ENCODE assay signal across 26 cellular contexts in genomic region chr4:33283818-33284217, GRCh38.
DNase-seq lines count a peak whose midpoint lies in the region; ATAC-seq, FAIRE-seq and TF ChIP-seq lines count a peak whose summit lies in the region.
"Had no signal": no experiment of that assay in that cellular context is flagged by ENCODE, and none has a peak within 500 bp of the region (broad histone marks: within the 10 kb centered on the region; RNA-seq: fewer than 3 reads in every experiment).

No MANE protein-coding gene starts in this region.

- no peak for TF ChIP-seq CTCF in HepG2 (CRISPR knock-in tag; IDR thresholded peaks at IDR 0.05)
- TF ChIP-seq CTCF in right lobe of liver (IDR thresholded peaks at IDR 0.05), result no peak
- no peak for TF ChIP-seq CTCF in K562 (IDR thresholded peaks at IDR 0.05 in 2 of 3, conservative IDR thresholded peaks at IDR 0.05 in 1 of 3; ENCODE audit: insufficient read depth in 2 of 3, low read depth in 1 of 3, low read length in 3 of 3)
- no peak for TF ChIP-seq CTCF in endothelial cell (IDR thresholded peaks at IDR 0.05; ENCODE audit: unreplicated experiment)

- H3K27me3 ChIP-seq in HepG2 (ENCODE audit: control insufficient read depth in 1 of 2, insufficient read depth in 2 of 2, low read length in 2 of 2), result no peaks in the 10 kb centered on the region
- H3K27me3 ChIP-seq in right lobe of liver, result no peaks in the 10 kb centered on the region
- no peaks in the 10 kb centered on the region for H3K27me3 ChIP-seq in K562 (ENCODE audit: control insufficient read depth in 2 of 2, insufficient read depth in 2 of 2, low read length in 2 of 2)
- H3K27me3 ChIP-seq: BE2C, BLaER1 had no signal

- BruUV-seq in HepG2 (replicated peaks; lab: Mats Ljungman, UMichigan), result no TSS peak
- no TSS peak for BruUV-seq in K562 (replicated peaks; lab: Mats Ljungman, UMichigan)

- H3K4me1 ChIP-seq in HepG2 (ENCODE audit: insufficient read depth, low read length), result no peaks in the 10 kb centered on the region
- H3K4me1 ChIP-seq in right lobe of liver, result no peaks in the 10 kb centered on the region
- no peaks in the 10 kb centered on the region for H3K4me1 ChIP-seq in K562 (replicated peaks in 1 of 2; ENCODE audit: control insufficient read depth in 2 of 2, insufficient read depth in 2 of 2, low read length in 2 of 2)
- H3K4me1 ChIP-seq: BE2C, BLaER1 had no signal

- no peaks in the 10 kb centered on the region for H3K9me1 ChIP-seq in K562 (ENCODE audit: control insufficient read depth, insufficient read depth, low read length)

- intact Hi-C loops in HepG2 (cut with micrococcal nuclease; ENCODE audit: unreplicated experiment), result no loop called here
- intact Hi-C loops in right lobe of liver (cut with DNase I), result no loop called here
- intact Hi-C loops in K562 (cut with micrococcal nuclease), result no loop called here
- intact Hi-C loops in activated naive CD4-positive, alpha-beta T cell treated with anti-CD3 and anti-CD28 coated beads for 36 hours (cut with micrococcal nuclease), result no loop called here

- TF ChIP-seq POLR2A in HepG2 (IDR thresholded peaks at IDR 0.05; ENCODE audit: insufficient read depth in 1 of 2, low read depth in 2 of 2, low read length in 2 of 2), result no peak
- TF ChIP-seq POLR2A in right lobe of liver (IDR thresholded peaks at IDR 0.05), result no peak
- no peak for TF ChIP-seq POLR2A in K562 (conservative IDR thresholded peaks at IDR 0.05)

- H4K20me1 ChIP-seq in HepG2 (ENCODE audit: insufficient read depth, low read length), result no peaks in the 10 kb centered on the region
- H4K20me1 ChIP-seq in K562 (replicated peaks; ENCODE audit: control insufficient read depth, insufficient read depth, low read length), result no peaks in the 10 kb centered on the region
- H4K20me1 ChIP-seq: BLaER1 had no signal

- H3K79me2 ChIP-seq in HepG2 (ENCODE audit: insufficient read depth, low read length) (no peaks in the 10 kb centered on the region), K562 (ENCODE audit: control insufficient read depth, insufficient read depth, low read length) (no peaks in the 10 kb centered on the region)

- TF ChIP-seq RAD21 in HepG2 (CRISPR knock-in tag; IDR thresholded peaks at IDR 0.05) (no peak), K562 (CRISPR knock-in tag; conservative IDR thresholded peaks at IDR 0.05 in 1 of 2, IDR thresholded peaks at IDR 0.05 in 1 of 2) (no peak)

- POLR2A ChIA-PET in HepG2 (lab: Yijun Ruan, JAX), result no interaction called here
- POLR2A ChIA-PET in K562 (lab: Yijun Ruan, JAX), result no interaction called here

- H3K9me3 ChIP-seq in HepG2 (ENCODE audit: low read length), result peaks cover 32% of the 10 kb centered on the region
- H3K9me3 ChIP-seq in right lobe of liver, result no peaks in the 10 kb centered on the region
- peaks cover 2% of the 10 kb centered on the region; the same call in 1 of the 2 replicates for H3K9me3 ChIP-seq in K562 (replicated peaks; ENCODE audit: control insufficient read depth, insufficient read depth, low read depth, low read length)
- H3K9me3 ChIP-seq: BE2C, BLaER1 had no signal

- no peak for DNase-seq in HepG2 (ENCODE audit: low spot score)
- DNase-seq in right lobe of liver, result no peak
- DNase-seq in K562 (ENCODE audit: extremely low read depth in 1 of 4, low spot score in 3 of 4), result no peak
- DNase-seq in frontal cortex (ENCODE audit: low spot score in 2 of 2), result no peak
- DNase-seq in endothelial cell (ENCODE audit: low spot score), result no peak
- DNase-seq in activated naive CD4-positive, alpha-beta T cell treated with anti-CD3 and anti-CD28 coated beads for 36 hours, result no peak
- DNase-seq: ACHN; BE2C; C1 segment of cervical spinal cord; CD4-positive, alpha-beta memory T cell; CD4-positive, CD25-positive, alpha-beta regulatory T cell; CD8-positive, alpha-beta memory T cell; COR-L47; DMS 273 treated with DMSO at 0.1 percent for 48 hours; DMS153; DMS53; DMS79; DND-41; EL; GDM1 had no signal

- no peak for ATAC-seq in HepG2
- ATAC-seq in right lobe of liver, result no peak
- ATAC-seq in K562, result no peak
- ATAC-seq: GM12878 had no signal

- no peak overlapping the region for H3K27ac ChIP-seq in HepG2 (ENCODE audit: extremely low read length, insufficient read depth, low read length)
- H3K27ac ChIP-seq in right lobe of liver, result no peak overlapping the region
- no peak overlapping the region for H3K27ac ChIP-seq in K562 (ENCODE audit: extremely low read depth, low read depth, low read length)
- H3K27ac ChIP-seq: 22Rv1, BLaER1 had no signal

- H3K36me3 ChIP-seq in HepG2 (replicated peaks in 1 of 2; ENCODE audit: control insufficient read depth in 1 of 2, insufficient read depth in 2 of 2, low read length in 2 of 2) (no peaks in the 10 kb centered on the region), right lobe of liver (no peaks in the 10 kb centered on the region), K562 (ENCODE audit: control insufficient read depth, insufficient read depth, low read length) (no peaks in the 10 kb centered on the region)
- H3K36me3 ChIP-seq: BE2C, BLaER1 had no signal

- H3K4me1 Mint-ChIP-seq in endothelial cell (ENCODE audit: unreplicated experiment), result no peaks in the 10 kb centered on the region
- no peaks in the 10 kb centered on the region for H3K4me1 Mint-ChIP-seq in activated naive CD4-positive, alpha-beta T cell treated with anti-CD3 and anti-CD28 coated beads for 36 hours (ENCODE audit: low read depth)
- H3K4me1 Mint-ChIP-seq: CD14-positive monocyte; CD4-positive, alpha-beta memory T cell; CD4-positive, CD25-positive, alpha-beta regulatory T cell; CD8-positive, alpha-beta memory T cell had no signal

- H3K4me2 ChIP-seq in HepG2 (ENCODE audit: low read depth, low read length) (no peak overlapping the region), K562 (ENCODE audit: insufficient read depth, low read length) (no peak overlapping the region)
- H3K4me2 ChIP-seq: BLaER1 had no signal

- H3K4me3 Mint-ChIP-seq in endothelial cell (ENCODE audit: unreplicated experiment), result no peak overlapping the region
- H3K4me3 Mint-ChIP-seq in activated naive CD4-positive, alpha-beta T cell treated with anti-CD3 and anti-CD28 coated beads for 36 hours, result no peak overlapping the region
- H3K4me3 Mint-ChIP-seq: CD14-positive monocyte; CD4-positive, alpha-beta memory T cell; CD4-positive, CD25-positive, alpha-beta regulatory T cell; CD8-positive, alpha-beta memory T cell had no signal

- no peak overlapping the region for H3K27ac Mint-ChIP-seq in endothelial cell (ENCODE audit: unreplicated experiment)
- no peak overlapping the region for H3K27ac Mint-ChIP-seq in activated naive CD4-positive, alpha-beta T cell treated with anti-CD3 and anti-CD28 coated beads for 36 hours
- H3K27ac Mint-ChIP-seq: CD14-positive monocyte; CD4-positive, alpha-beta memory T cell; CD4-positive, CD25-positive, alpha-beta regulatory T cell; CD8-positive, alpha-beta memory T cell had no signal

- FAIRE-seq in HepG2 (lab: Jason Lieb, UNC), result no peak
- no peak for FAIRE-seq in K562 (lab: Jason Lieb, UNC)
- FAIRE-seq in frontal cortex (lab: Jason Lieb, UNC), result peak; percentile 40
- FAIRE-seq: GM12878, GM12892, GM18507 had no signal

- no peak overlapping the region for H3K9ac ChIP-seq in HepG2 (ENCODE audit: insufficient read depth, low read depth, low read length)
- H3K9ac ChIP-seq in K562 (ENCODE audit: insufficient read depth in 1 of 2, low read depth in 2 of 2, low read length in 2 of 2), result no peak overlapping the region
- H3K9ac ChIP-seq: BLaER1 had no signal

- no peaks in the 10 kb centered on the region for H3K27me3 Mint-ChIP-seq in endothelial cell (ENCODE audit: unreplicated experiment)
- H3K27me3 Mint-ChIP-seq in activated naive CD4-positive, alpha-beta T cell treated with anti-CD3 and anti-CD28 coated beads for 36 hours (ENCODE audit: low read depth), result no peaks in the 10 kb centered on the region
- H3K27me3 Mint-ChIP-seq: CD4-positive, alpha-beta memory T cell; CD4-positive, CD25-positive, alpha-beta regulatory T cell; CD8-positive, alpha-beta memory T cell had no signal

- in situ Hi-C loops in HepG2 (cut with HindIII; ENCODE audit: extremely low pct_ligation_motif_present, low pct_unique_long_range_greater_than_20kb), result no loop called here
- in situ Hi-C loops in K562 (cut with MboI), result no loop called here

- 5% methylated on average over 1 of the region's 1 CpG for WGBS in HepG2 (ENCODE audit: low lambda C conversion rate)
- 53% methylated on average over 1 of the region's 1 CpG for WGBS in right lobe of liver (ENCODE audit: insufficient coverage, low coverage, low lambda C conversion rate, missing lambda C conversion rate)
- WGBS in K562 (ENCODE audit: insufficient coverage, low coverage, missing lambda C conversion rate), result 4% methylated on average over 1 of the region's 1 CpG

- TF ChIP-seq EP300 in HepG2 (IDR thresholded peaks at IDR 0.05; ENCODE audit: low read depth in 2 of 2, low read length in 2 of 2) (no peak), HepG2 (CRISPR knock-in tag; IDR thresholded peaks at IDR 0.05; ENCODE audit: borderline replicate concordance) (no peak), K562 (IDR thresholded peaks at IDR 0.05; ENCODE audit: low read length) (no peak)

- H3K36me3 Mint-ChIP-seq in endothelial cell (ENCODE audit: low read depth, unreplicated experiment), result no peaks in the 10 kb centered on the region
- H3K36me3 Mint-ChIP-seq in activated naive CD4-positive, alpha-beta T cell treated with anti-CD3 and anti-CD28 coated beads for 36 hours (ENCODE audit: low read depth), result no peaks in the 10 kb centered on the region
- H3K36me3 Mint-ChIP-seq: CD14-positive monocyte; CD4-positive, alpha-beta memory T cell; CD4-positive, CD25-positive, alpha-beta regulatory T cell; CD8-positive, alpha-beta memory T cell had no signal

- H2AFZ ChIP-seq in HepG2 (ENCODE audit: low read length), result no peak overlapping the region
- no peak overlapping the region for H2AFZ ChIP-seq in K562 (ENCODE audit: low read depth, low read length)

- CTCF ChIA-PET in HepG2 (lab: Yijun Ruan, JAX; ENCODE audit: low intra/inter-chr PET ratio, low total read pairs), result no interaction called here
- CTCF ChIA-PET in K562 (lab: Yijun Ruan, JAX; ENCODE audit: low intra/inter-chr PET ratio), result no interaction called here
- CTCF ChIA-PET in activated naive CD4-positive, alpha-beta T cell treated with anti-CD3 and anti-CD28 coated beads for 36 hours (lab: Charles Lee), result no interaction called here

- H3K4me3 ChIP-seq in HepG2 (replicated peaks in 1 of 3; ENCODE audit: insufficient read depth in 1 of 3, low read depth in 2 of 3, low read length in 3 of 3), result no peak overlapping the region
- no peak overlapping the region for H3K4me3 ChIP-seq in right lobe of liver
- H3K4me3 ChIP-seq in K562, result no peak overlapping the region
- H3K4me3 ChIP-seq: BLaER1, GM12878 had no signal

- no peaks in the 10 kb centered on the region for H3K9me3 Mint-ChIP-seq in endothelial cell (ENCODE audit: unreplicated experiment)
- H3K9me3 Mint-ChIP-seq in activated naive CD4-positive, alpha-beta T cell treated with anti-CD3 and anti-CD28 coated beads for 36 hours, result peaks cover 7% of the 10 kb centered on the region

TF ChIP-seq in HepG2, 621 proteins besides CTCF, POLR2A, EP300 and RAD21 (continues in another document):
- TF ChIP-seq MAFF (IDR thresholded peaks at IDR 0.05; ENCODE audit: low read depth, low read length), result peak; percentile 56; the same call in 1 of the 2 replicates

TF ChIP-seq in K562, 482 proteins besides CTCF, POLR2A, EP300 and RAD21 (continues in another document):
- TF ChIP-seq C11orf30 (IDR thresholded peaks at IDR 0.05; ENCODE audit: low read depth) (peak; percentile 42; the same call in 1 of the 2 replicates), MAFK (IDR thresholded peaks at IDR 0.05; ENCODE audit: low read length) (peak; percentile 23; the same call in 1 of the 2 replicates)

Comparison
In these comparisons a context has a peak if more than half of its experiments do, and no peak if none do; other contexts are left out.
1. Of the 241 proteins assayed by ChIP-seq in both HepG2 and K562: peak only in HepG2: MAFF; only in K562: none; in both: MAFK; in neither: 239.